In genomic region chr19:54448774-54449700, GRCh38 we compare ENCODE assay signal across 8 cellular contexts. TPM values are rescaled to one million over a fixed set of nuclear protein-coding genes. Genes with fewer than 3 reads are reported as not detected.
A peak's percentile ranks its signal among the peaks of the same experiment; 100 is the strongest.
DNase-seq lines count a peak whose midpoint lies in the region; ATAC-seq and TF ChIP-seq lines count a peak whose summit lies in the region.

TSS of gene LENG8 (plus strand) at chr19:54449199. CDS start at chr19:54451345, 2,146 bp downstream.

- peak within 1 kb of the TSS; percentile 86 for H3K4me2 ChIP-seq in mammary epithelial cell (ENCODE audit: insufficient read depth, low read depth, low read length)

- intact Hi-C loops in mammary epithelial cell (cut with micrococcal nuclease): loop anchor here (1.0 to 2.0 kb wide), 3 partner anchors 15 to 580 kb away; no protein-coding TSS in a partner anchor

- H2AFZ ChIP-seq in mammary epithelial cell (ENCODE audit: low read depth, low read length): peak within 1 kb of the TSS; percentile 93

- H3K4me3 ChIP-seq in WERI-Rb-1 (ENCODE audit: low read depth, low read length) (peak within 1 kb of the TSS; percentile 68), mammary epithelial cell (replicated peaks in 1 of 3; ENCODE audit: insufficient read depth in 1 of 3, low read depth in 2 of 3, low read length in 3 of 3) (peak within 1 kb of the TSS; percentile 78 to 94 (median 92))

- peak within 1 kb of the TSS; percentile 98 for H3K27ac ChIP-seq in WERI-Rb-1
- peak within 1 kb of the TSS; percentile 93 for H3K27ac ChIP-seq in mammary epithelial cell (ENCODE audit: insufficient read depth, low read depth, low read length)

- H4K20me1 ChIP-seq in mammary epithelial cell (ENCODE audit: insufficient read depth, low read length): peaks cover 4% of the 10 kb centered on the region

- no peaks in the 10 kb centered on the region for H3K9me3 ChIP-seq in WERI-Rb-1 (ENCODE audit: severe bottlenecking)
- no peaks in the 10 kb centered on the region for H3K9me3 ChIP-seq in mammary epithelial cell (replicated peaks; ENCODE audit: insufficient read depth, low read length)

- CTCF ChIA-PET in mammary epithelial cell (lab: Charles Lee; ENCODE audit: low non-redundant PET): interaction anchor here (0.5 to 0.7 kb wide), 2 partner anchors 57 to 58 kb away, joined by 3 to 4 read pairs; no protein-coding TSS in a partner anchor

- in situ Hi-C loops in ACHN (cut with HindIII; ENCODE audit: low pct_ligation_motif_present, low pct_unique_long_range_greater_than_20kb, low sequenced_read_pairs) (no loop called here), mammary epithelial cell (cut with MboI; ENCODE audit: low sequenced_read_pairs in 2 of 2) (loop anchor here in 1 of 2 donors (25.0 kb wide), 1 partner anchor 237 kb away; the partner anchor contains the start of genes LILRB3 and RPS9)

- H3K36me3 ChIP-seq in WERI-Rb-1 (peaks cover 55% of the 10 kb centered on the region), mammary epithelial cell (ENCODE audit: insufficient read depth, low read length) (peaks cover 22% of the 10 kb centered on the region)

- peaks cover 89% of the 10 kb centered on the region for H3K79me2 ChIP-seq in mammary epithelial cell (ENCODE audit: insufficient read depth, low read length)

- BruUV-seq in mammary epithelial cell (replicated peaks; lab: Mats Ljungman, UMichigan): TSS peak; percentile 38

- DNase-seq in ACHN: peak; percentile 95
- peak; percentile 100 for DNase-seq in NCI-H2227 (lab: John Stamatoyannopoulos, UW; ENCODE audit: unreplicated experiment)
- DNase-seq in WERI-Rb-1: peak; percentile 96
- peak; percentile 97 for DNase-seq in mammary epithelial cell
- DNase-seq in iPS-NIHi7 (ENCODE audit: extremely low spot score): peak; percentile 95
- peak; percentile 97 for DNase-seq in smooth muscle cell of the brain vasculature (ENCODE audit: low read depth, low spot score)

- peak within 1 kb of the TSS; percentile 99 for H3K9ac ChIP-seq in mammary epithelial cell (ENCODE audit: insufficient read depth, low read length)

- dilution Hi-C loops in mammary epithelial cell (cut with HindIII; ENCODE audit: low sequenced_read_pairs): no loop called here

- H3K4me1 ChIP-seq in mammary epithelial cell (ENCODE audit: insufficient read depth, low read length): peaks cover 16% of the 10 kb centered on the region

- under 1% methylated on average over 42 of the region's 96 CpGs for WGBS in mammary epithelial cell (ENCODE audit: low coverage, missing lambda C conversion rate)

- H3K27me3 ChIP-seq in WERI-Rb-1 (ENCODE audit: insufficient read depth, low read depth, severe bottlenecking) (no peaks in the 10 kb centered on the region), mammary epithelial cell (ENCODE audit: insufficient read depth, low read length) (no peaks in the 10 kb centered on the region)

- ATAC-seq in GM18873 (IDR thresholded peaks at IDR 0.05; ENCODE audit: low FRiP score, unreplicated experiment): peak; percentile 78
- ATAC-seq in HG03139 (IDR thresholded peaks at IDR 0.05; ENCODE audit: unreplicated experiment): peak; percentile 85

- no peak for TF ChIP-seq CTCF in WERI-Rb-1 (IDR thresholded peaks at IDR 0.05; ENCODE audit: low read depth, low read length)
- TF ChIP-seq CTCF in mammary epithelial cell (conservative IDR thresholded peaks at IDR 0.05 in 1 of 2, IDR thresholded peaks at IDR 0.05 in 1 of 2; ENCODE audit: extremely low read depth in 1 of 2, insufficient read depth in 1 of 2, low read depth in 1 of 2, low read length in 2 of 2): no peak

RNA-seq across cellular contexts. Expression of gene LENG8, which starts in this region (rescaled TPM):
- total RNA-seq in mammary epithelial cell: 100 to 1,000 TPM in 1 of 2 donors, 10 to 100 TPM in 1; 68.3 to 212 TPM
- 43.2 TPM for polyA plus RNA-seq in mammary epithelial cell
- polyA minus RNA-seq in mammary epithelial cell: 119 TPM

Comparison
In these comparisons a context has a peak if more than half of its experiments do, and no peak if none do; other contexts are left out.
1. Peak in every context shown above with its lines: DNase-seq, ATAC-seq, H3K4me3 ChIP-seq and H3K27ac ChIP-seq.